Comparison of ENCODE assay signal across 21 cellular contexts in genomic region chr20:51061646-51062045, GRCh38. TPM values are rescaled to one million over a fixed set of nuclear protein-coding genes. Genes with fewer than 3 reads are reported as not detected.
DNase-seq lines count a peak whose midpoint lies in the region; ATAC-seq lines count a peak whose summit lies in the region.
"Had no signal": no experiment of that assay in that cellular context is flagged by ENCODE, and none has a peak within 500 bp of the region (broad histone marks: within the 10 kb centered on the region; RNA-seq: fewer than 3 reads in every experiment).

No MANE protein-coding gene starts in this region.

- H3K27ac Mint-ChIP-seq in activated CD4-positive, alpha-beta memory T cell treated with anti-CD3 and anti-CD28 coated beads for 36 hours: peak overlapping the region; percentile 71
- H3K27ac Mint-ChIP-seq in activated CD4-positive, alpha-beta memory T cell treated with anti-CD3 and anti-CD28 coated beads, Interleukin-2, amount 10 ng/mL, durations not matched to agents 7 days and 5 days: no peak overlapping the region
- H3K27ac Mint-ChIP-seq in activated naive CD4-positive, alpha-beta T cell treated with anti-CD3 and anti-CD28 coated beads, Interleukin-2, amount 50 U/mL, for 24 hours: peak overlapping the region; percentile 8
- peak overlapping the region; percentile 91 for H3K27ac Mint-ChIP-seq in activated naive CD8-positive, alpha-beta T cell
- H3K27ac Mint-ChIP-seq: CD4-positive, CD25-positive, alpha-beta regulatory T cell had no signal

- peaks cover 30% of the 10 kb centered on the region for H3K27me3 Mint-ChIP-seq in activated CD4-positive, alpha-beta memory T cell treated with anti-CD3 and anti-CD28 coated beads for 36 hours
- H3K27me3 Mint-ChIP-seq in activated CD4-positive, alpha-beta memory T cell treated with anti-CD3 and anti-CD28 coated beads, Interleukin-2, amount 10 ng/mL, durations not matched to agents 7 days and 5 days: peaks cover 40% of the 10 kb centered on the region
- peaks cover 19% of the 10 kb centered on the region for H3K27me3 Mint-ChIP-seq in activated naive CD4-positive, alpha-beta T cell treated with anti-CD3 and anti-CD28 coated beads, Interleukin-2, amount 50 U/mL, for 24 hours
- peaks cover 6% of the 10 kb centered on the region for H3K27me3 Mint-ChIP-seq in activated naive CD8-positive, alpha-beta T cell

- no peak for DNase-seq in activated CD4-positive, alpha-beta memory T cell treated with anti-CD3 and anti-CD28 coated beads for 36 hours
- no peak for DNase-seq in activated CD4-positive, alpha-beta memory T cell treated with anti-CD3 and anti-CD28 coated beads, Interleukin-2, amount 10 ng/mL, durations not matched to agents 7 days and 5 days
- DNase-seq in activated naive CD4-positive, alpha-beta T cell treated with anti-CD3 and anti-CD28 coated beads, Interleukin-2, amount 50 U/mL, for 16 hours: no peak
- no peak for DNase-seq in stimulated activated naive CD8-positive, alpha-beta T cell treated with anti-CD3 and anti-CD28 coated beads, Interleukin-15, Interleukin-2, amounts not matched to agents 100 U/mL and 50 U/mL, for 24 hours
- DNase-seq in NCI-H526 treated with DMSO at 0.1 percent for 48 hours (lab: John Stamatoyannopoulos, UW) (no peak), NCI-H1417 treated with DMSO at 0.1 percent for 48 hours (lab: John Stamatoyannopoulos, UW) (no peak)
- DNase-seq: CD4-positive, CD25-positive, alpha-beta regulatory T cell; DMS153; DND-41; NCI-H1048; NCI-H1417; NCI-H1694 treated with DMSO at 0.1 percent for 48 hours; NCI-H2081; NCI-H226; NCI-H510A; NCI-H748 treated with DMSO at 0.1 percent for 48 hours; SIG-M5 had no signal

- intact Hi-C loops in activated CD4-positive, alpha-beta memory T cell treated with anti-CD3 and anti-CD28 coated beads for 36 hours (cut with micrococcal nuclease): loop anchor here (1.0 to 10.0 kb wide), 4 partner anchors 81 to 573 kb away; no protein-coding TSS in a partner anchor

- peak; percentile 70 for ATAC-seq in stimulated activated naive CD8-positive, alpha-beta T cell treated with anti-CD3 and anti-CD28 coated beads, Interleukin-15, Interleukin-2, amounts not matched to agents 100 U/mL and 50 U/mL, for 24 hours
- ATAC-seq: HCT116 had no signal

- H3K36me3 Mint-ChIP-seq in activated CD4-positive, alpha-beta memory T cell treated with anti-CD3 and anti-CD28 coated beads for 36 hours: peaks cover 1% of the 10 kb centered on the region
- no peaks in the 10 kb centered on the region for H3K36me3 Mint-ChIP-seq in activated CD4-positive, alpha-beta memory T cell treated with anti-CD3 and anti-CD28 coated beads, Interleukin-2, amount 10 ng/mL, durations not matched to agents 7 days and 5 days (ENCODE audit: low read depth)
- H3K36me3 Mint-ChIP-seq in activated naive CD4-positive, alpha-beta T cell treated with anti-CD3 and anti-CD28 coated beads, Interleukin-2, amount 50 U/mL, for 24 hours: no peaks in the 10 kb centered on the region
- H3K36me3 Mint-ChIP-seq in activated naive CD8-positive, alpha-beta T cell: no peaks in the 10 kb centered on the region
- H3K36me3 Mint-ChIP-seq: CD4-positive, CD25-positive, alpha-beta regulatory T cell had no signal

- POLR2A ChIA-PET in activated CD4-positive, alpha-beta memory T cell treated with anti-CD3 and anti-CD28 coated beads for 36 hours (lab: Charles Lee): no interaction called here
- POLR2A ChIA-PET in activated CD4-positive, alpha-beta memory T cell treated with anti-CD3 and anti-CD28 coated beads, Interleukin-2, amount 10 ng/mL, durations not matched to agents 7 days and 5 days (lab: Charles Lee): no interaction called here

- peak overlapping the region; percentile 2 for H3K4me3 Mint-ChIP-seq in activated CD4-positive, alpha-beta memory T cell treated with anti-CD3 and anti-CD28 coated beads for 36 hours
- H3K4me3 Mint-ChIP-seq in activated CD4-positive, alpha-beta memory T cell treated with anti-CD3 and anti-CD28 coated beads, Interleukin-2, amount 10 ng/mL, durations not matched to agents 7 days and 5 days: no peak overlapping the region
- H3K4me3 Mint-ChIP-seq in activated naive CD4-positive, alpha-beta T cell treated with anti-CD3 and anti-CD28 coated beads, Interleukin-2, amount 50 U/mL, for 24 hours: no peak overlapping the region
- no peak overlapping the region for H3K4me3 Mint-ChIP-seq in activated naive CD8-positive, alpha-beta T cell
- H3K4me3 Mint-ChIP-seq: CD4-positive, CD25-positive, alpha-beta regulatory T cell; IgD-negative memory B cell had no signal

- CTCF ChIA-PET in activated CD4-positive, alpha-beta memory T cell treated with anti-CD3 and anti-CD28 coated beads for 36 hours (lab: Charles Lee): interaction anchor here (1.1 kb wide), 2 partner anchors 66 to 130 kb away, joined by 3 to 4 read pairs; no protein-coding TSS in a partner anchor
- CTCF ChIA-PET in activated CD4-positive, alpha-beta memory T cell treated with anti-CD3 and anti-CD28 coated beads, Interleukin-2, amount 10 ng/mL, durations not matched to agents 7 days and 5 days (lab: Charles Lee): no interaction called here

- peaks cover 18% of the 10 kb centered on the region for H3K9me3 Mint-ChIP-seq in activated CD4-positive, alpha-beta memory T cell treated with anti-CD3 and anti-CD28 coated beads for 36 hours
- H3K9me3 Mint-ChIP-seq in activated CD4-positive, alpha-beta memory T cell treated with anti-CD3 and anti-CD28 coated beads, Interleukin-2, amount 10 ng/mL, durations not matched to agents 7 days and 5 days: peaks cover 5% of the 10 kb centered on the region
- no peaks in the 10 kb centered on the region for H3K9me3 Mint-ChIP-seq in activated naive CD4-positive, alpha-beta T cell treated with anti-CD3 and anti-CD28 coated beads, Interleukin-2, amount 50 U/mL, for 24 hours
- H3K9me3 Mint-ChIP-seq in activated naive CD8-positive, alpha-beta T cell (ENCODE audit: low read depth): no peaks in the 10 kb centered on the region

- H3K4me1 Mint-ChIP-seq in activated CD4-positive, alpha-beta memory T cell treated with anti-CD3 and anti-CD28 coated beads for 36 hours (ENCODE audit: low read depth): peaks cover 48% of the 10 kb centered on the region
- H3K4me1 Mint-ChIP-seq in activated CD4-positive, alpha-beta memory T cell treated with anti-CD3 and anti-CD28 coated beads, Interleukin-2, amount 10 ng/mL, durations not matched to agents 7 days and 5 days: peaks cover 8% of the 10 kb centered on the region
- H3K4me1 Mint-ChIP-seq in activated naive CD4-positive, alpha-beta T cell treated with anti-CD3 and anti-CD28 coated beads, Interleukin-2, amount 50 U/mL, for 24 hours: peaks cover 15% of the 10 kb centered on the region
- H3K4me1 Mint-ChIP-seq in activated naive CD8-positive, alpha-beta T cell (ENCODE audit: low read depth): peaks cover 27% of the 10 kb centered on the region
- H3K4me1 Mint-ChIP-seq: CD4-positive, CD25-positive, alpha-beta regulatory T cell had no signal

RNA-seq across cellular contexts. Expression of gene KCNG1, which starts 38.7 kb away (rescaled TPM):
- total RNA-seq in activated CD4-positive, alpha-beta memory T cell treated with anti-CD3 and anti-CD28 coated beads for 36 hours: 1 to 10 TPM; 1.6 to 2.1 TPM
- under 1 TPM; 0.13 to 0.30 TPM for total RNA-seq in activated CD4-positive, alpha-beta memory T cell treated with anti-CD3 and anti-CD28 coated beads, Interleukin-2, amount 10 ng/mL, durations not matched to agents 7 days and 5 days
- total RNA-seq: CD4-positive, CD25-positive, alpha-beta regulatory T cell had no signal
